Comparison of ENCODE assay signal across 8 cellular contexts in the genomic region with DNA sequence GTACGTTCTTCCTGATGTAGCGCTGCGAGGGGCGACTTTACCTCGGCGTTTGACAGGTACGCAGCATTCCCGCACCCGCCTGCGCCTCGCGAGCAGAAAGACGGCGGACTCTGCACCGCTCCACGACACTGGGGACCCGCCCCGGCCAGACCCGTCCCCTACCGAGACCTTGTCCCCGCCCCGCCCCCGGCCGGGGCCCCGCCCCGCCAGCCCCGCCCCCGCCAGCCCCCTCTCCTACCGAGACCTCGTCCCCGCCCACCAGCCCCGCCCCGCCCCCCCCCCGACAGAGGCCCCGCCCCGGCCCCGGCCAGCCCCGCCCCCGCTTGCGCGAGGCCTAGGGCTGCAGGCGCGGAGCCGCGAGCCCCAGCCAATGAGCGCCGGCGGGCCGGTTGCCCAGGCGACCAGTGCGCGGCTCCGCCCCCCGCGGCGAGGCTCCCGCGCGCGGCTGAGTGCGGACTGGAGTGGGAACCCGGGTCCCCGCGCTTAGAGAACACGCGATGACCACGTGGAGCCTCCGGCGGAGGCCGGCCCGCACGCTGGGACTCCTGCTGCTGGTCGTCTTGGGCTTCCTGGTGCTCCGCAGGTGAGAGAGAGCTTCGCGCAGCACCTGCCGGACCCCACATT. TPM values are rescaled to one million over a fixed set of nuclear protein-coding genes. Genes with fewer than 3 reads are reported as not detected.
A peak's percentile ranks its signal among the peaks of the same experiment; 100 is the strongest.
DNase-seq lines count a peak whose midpoint lies in the region; ATAC-seq and TF ChIP-seq lines count a peak whose summit lies in the region.

A gene with protein sequence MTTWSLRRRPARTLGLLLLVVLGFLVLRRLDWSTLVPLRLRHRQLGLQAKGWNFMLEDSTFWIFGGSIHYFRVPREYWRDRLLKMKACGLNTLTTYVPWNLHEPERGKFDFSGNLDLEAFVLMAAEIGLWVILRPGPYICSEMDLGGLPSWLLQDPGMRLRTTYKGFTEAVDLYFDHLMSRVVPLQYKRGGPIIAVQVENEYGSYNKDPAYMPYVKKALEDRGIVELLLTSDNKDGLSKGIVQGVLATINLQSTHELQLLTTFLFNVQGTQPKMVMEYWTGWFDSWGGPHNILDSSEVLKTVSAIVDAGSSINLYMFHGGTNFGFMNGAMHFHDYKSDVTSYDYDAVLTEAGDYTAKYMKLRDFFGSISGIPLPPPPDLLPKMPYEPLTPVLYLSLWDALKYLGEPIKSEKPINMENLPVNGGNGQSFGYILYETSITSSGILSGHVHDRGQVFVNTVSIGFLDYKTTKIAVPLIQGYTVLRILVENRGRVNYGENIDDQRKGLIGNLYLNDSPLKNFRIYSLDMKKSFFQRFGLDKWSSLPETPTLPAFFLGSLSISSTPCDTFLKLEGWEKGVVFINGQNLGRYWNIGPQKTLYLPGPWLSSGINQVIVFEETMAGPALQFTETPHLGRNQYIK (plus strand): TSS at position 424 of the 624 bp plus-strand sequence. CDS start 74 bp downstream, at position 498.

- H3K18ac ChIP-seq in IMR-90 (ENCODE audit: low read depth, low read length), result no peak within 1 kb of the TSS

- H3K9me3 ChIP-seq in IMR-90 (ENCODE audit: control insufficient read depth, insufficient read depth, low read length) (no peaks in the 10 kb centered on the region), adrenal gland (replicated peaks in 1 of 3) (no peaks in the 10 kb centered on the region), hepatocyte (ENCODE audit: low read depth) (no peaks in the 10 kb centered on the region), vagina (no peaks in the 10 kb centered on the region)

- 7% methylated on average over 21 of the region's 77 CpGs; no CpG with 5 or more reads in 1 of the 2 experiments for WGBS in IMR-90 (ENCODE audit: extremely low coverage in 2 of 2, insufficient read length in 1 of 2), 2 experiments
- WGBS in adrenal gland, 4 donors, result 0 to 1% (median 1%) methylated on average over 15 to 77 of the region's 77 CpGs
- WGBS in hepatocyte (ENCODE audit: low lambda C conversion rate, missing lambda C conversion rate), result 0% methylated on average over 17 of the region's 77 CpGs

- H4K20me1 ChIP-seq in IMR-90 (ENCODE audit: insufficient read depth, low read length) (no peaks in the 10 kb centered on the region), hepatocyte (ENCODE audit: insufficient read depth, poor library complexity, severe bottlenecking) (no peaks in the 10 kb centered on the region)

- no peak within 1 kb of the TSS for H3K4ac ChIP-seq in IMR-90 (ENCODE audit: low read depth, low read length)

- TF ChIP-seq RAD21 in IMR-90 (IDR thresholded peaks at IDR 0.05; ENCODE audit: low read length), result no peak

- peak within 1 kb of the TSS; percentile 47 for H3K4me2 ChIP-seq in IMR-90 (ENCODE audit: low read depth, low read length)
- H3K4me2 ChIP-seq in hepatocyte, result peak within 1 kb of the TSS; percentile 100

- BruUV-seq in IMR-90 (replicated peaks; lab: Mats Ljungman, UMichigan), result no TSS peak

- H3K56ac ChIP-seq in IMR-90 (ENCODE audit: extremely low read depth, insufficient read depth, low read length), result no peak within 1 kb of the TSS

- peak within 1 kb of the TSS; percentile 18; the same call in 1 of the 2 replicates for H3K4me3 ChIP-seq in IMR-90 (ENCODE audit: insufficient read depth, low read depth, low read length)
- H3K4me3 ChIP-seq in adrenal gland, result peak within 1 kb of the TSS in 2 of 4 donors; percentile 20 to 56
- H3K4me3 ChIP-seq in hepatocyte, result peak within 1 kb of the TSS; percentile 39
- H3K4me3 ChIP-seq in vagina, result peak within 1 kb of the TSS; percentile 52 to 91

- H2BK15ac ChIP-seq in IMR-90 (ENCODE audit: low read depth, low read length), result no peak within 1 kb of the TSS

- no peak within 1 kb of the TSS for H3K9ac ChIP-seq in IMR-90 (ENCODE audit: low read depth, low read length)

- TF ChIP-seq POLR2A in IMR-90 (IDR thresholded peaks at IDR 0.05; ENCODE audit: low read depth, low read length), result no peak
- no peak for TF ChIP-seq POLR2A in adrenal gland (IDR thresholded peaks at IDR 0.05)
- TF ChIP-seq POLR2A in vagina (IDR thresholded peaks at IDR 0.05), result no peak

- peak; percentile 26 for ATAC-seq in GM19468 (IDR thresholded peaks at IDR 0.05; ENCODE audit: extremely low read depth, unreplicated experiment)
- peak; percentile 95 for ATAC-seq in IMR-90 (ENCODE audit: low read depth)

- H3K4me1 ChIP-seq in IMR-90 (ENCODE audit: control insufficient read depth, insufficient read depth, low read length) (no peaks in the 10 kb centered on the region), adrenal gland (replicated peaks in 1 of 2) (peaks cover 12 to 13% of the 10 kb centered on the region in 2 donors), hepatocyte (ENCODE audit: insufficient read depth) (peaks cover 9% of the 10 kb centered on the region), vagina (peaks cover 22% of the 10 kb centered on the region)

- H3K79me1 ChIP-seq in IMR-90 (ENCODE audit: low read depth in 1 of 2, low read length in 2 of 2), result no peaks in the 10 kb centered on the region

- H3K27me3 ChIP-seq in IMR-90 (ENCODE audit: control insufficient read depth, insufficient read depth, low read length) (peaks cover 14% of the 10 kb centered on the region), adrenal gland (no peaks in the 10 kb centered on the region), hepatocyte (peaks cover 20% of the 10 kb centered on the region), vagina (no peaks in the 10 kb centered on the region)

- peak within 1 kb of the TSS; percentile 65 for H2AFZ ChIP-seq in IMR-90 (replicated peaks; ENCODE audit: low read length, poor library complexity)
- H2AFZ ChIP-seq in hepatocyte, result peak within 1 kb of the TSS; percentile 94

- CTCF ChIA-PET in IMR-90 (lab: Yijun Ruan, JAX), result no interaction called here

- H3K36me3 ChIP-seq in IMR-90 (ENCODE audit: control insufficient read depth, insufficient read depth, low read length) (no peaks in the 10 kb centered on the region), adrenal gland (replicated peaks in 1 of 2) (no peaks in the 10 kb centered on the region), hepatocyte (replicated peaks; ENCODE audit: insufficient read depth, low read depth) (no peaks in the 10 kb centered on the region), vagina (no peaks in the 10 kb centered on the region)

- intact Hi-C loops in IMR-90 (cut with micrococcal nuclease), result no loop called here
- intact Hi-C loops in adrenal gland (cut with DNase I), result no loop called here
- intact Hi-C loops in vagina (cut with DNase I), result no loop called here

- no peak within 1 kb of the TSS for H4K5ac ChIP-seq in IMR-90 (ENCODE audit: low read depth, low read length)

- H2AK9ac ChIP-seq in IMR-90 (replicated peaks; ENCODE audit: low read depth, low read length, poor library complexity), result no peak within 1 kb of the TSS

- no peak within 1 kb of the TSS for H4K91ac ChIP-seq in IMR-90 (ENCODE audit: insufficient read depth, low read depth, low read length)

- no peaks in the 10 kb centered on the region for H3K9me2 ChIP-seq in hepatocyte (replicated peaks; ENCODE audit: insufficient read depth)

- no peak within 1 kb of the TSS for H2BK20ac ChIP-seq in IMR-90 (ENCODE audit: low read depth, low read length)

- H3K27ac ChIP-seq in IMR-90 (ENCODE audit: insufficient read depth, low read length) (no peak within 1 kb of the TSS), adrenal gland (no peak within 1 kb of the TSS), hepatocyte (no peak within 1 kb of the TSS), vagina (no peak within 1 kb of the TSS)

- peak in 10 of 14 donors; percentile 13 to 66 (median 36) for DNase-seq in C1 segment of cervical spinal cord (lab: John Stamatoyannopoulos, UW)
- no peak for DNase-seq in IMR-90
- DNase-seq in SW480 (ENCODE audit: low spot score), result peak; percentile 71
- DNase-seq in adrenal gland, result peak; percentile 41 to 80 (median 79)
- DNase-seq in hepatocyte (ENCODE audit: low spot score), result peak; percentile 90
- peak; percentile 89 for DNase-seq in retina
- peak in 1 of 2 donors; percentile 74 for DNase-seq in vagina (ENCODE audit: extremely low spot score in 2 of 2)

- no peak within 1 kb of the TSS for H2AK5ac ChIP-seq in IMR-90 (ENCODE audit: low read depth, low read length)

- dilution Hi-C loops in IMR-90 (cut with HindIII; ENCODE audit: low sequenced_read_pairs, unreplicated experiment), result no loop called here

- in situ Hi-C loops in IMR-90 (cut with MboI; ENCODE audit: low sequenced_read_pairs), result no loop called here

- H3K23ac ChIP-seq in IMR-90 (ENCODE audit: low read depth, low read length), result no peak within 1 kb of the TSS

- no peaks in the 10 kb centered on the region for H3K9me1 ChIP-seq in IMR-90 (ENCODE audit: insufficient read depth, low read length)

- H3K79me2 ChIP-seq in hepatocyte, result no peaks in the 10 kb centered on the region

- H2BK5ac ChIP-seq in IMR-90 (ENCODE audit: low read depth, low read length, poor library complexity, severe bottlenecking), result no peak within 1 kb of the TSS

- H2BK120ac ChIP-seq in IMR-90 (ENCODE audit: low read depth, low read length), result no peak within 1 kb of the TSS

- H3K14ac ChIP-seq in IMR-90 (replicated peaks; ENCODE audit: low read depth, low read length), result no peak within 1 kb of the TSS

- POLR2A ChIA-PET in IMR-90 (lab: Charles Lee; ENCODE audit: unreplicated experiment), result no interaction called here

- TF ChIP-seq CTCF in IMR-90 (conservative IDR thresholded peaks at IDR 0.05; ENCODE audit: low read depth, low read length), result no peak
- no peak for TF ChIP-seq CTCF in adrenal gland (IDR thresholded peaks at IDR 0.05)
- no peak for TF ChIP-seq CTCF in hepatocyte (IDR thresholded peaks at IDR 0.05; ENCODE audit: poor library complexity)
- TF ChIP-seq CTCF in vagina (IDR thresholded peaks at IDR 0.05), result no peak

- no peak within 1 kb of the TSS for H4K8ac ChIP-seq in IMR-90 (ENCODE audit: low read depth in 2 of 2, low read length in 2 of 2)

TF ChIP-seq in IMR-90, 13 proteins besides CTCF, POLR2A, EP300 and RAD21 (continues in another document):
- no peak for TF ChIP-seq NFE2L2 (IDR thresholded peaks at IDR 0.05; ENCODE audit: low read depth, low read length)
- no peak for TF ChIP-seq SMC3 (IDR thresholded peaks at IDR 0.05; ENCODE audit: low read depth, low read length)
- TF ChIP-seq MXI1 (IDR thresholded peaks at IDR 0.05; ENCODE audit: borderline replicate concordance, low read depth, low read length), result no peak
- no peak for TF ChIP-seq BHLHE40 (IDR thresholded peaks at IDR 0.05; ENCODE audit: low read depth, low read length)
- TF ChIP-seq FOS (IDR thresholded peaks at IDR 0.05; ENCODE audit: low read depth, low read length), result no peak

RNA-seq across cellular contexts. Expression of the gene that starts here (rescaled TPM):
- total RNA-seq in IMR-90 (2012; rRNA removed) (under 0.01 TPM in 2 replicates), adrenal gland (1 to 10 TPM in 7 of 8 donors, under 1 TPM in 1; 0.66 to 8.1 (median 2.4) TPM), hepatocyte (3.7 and 3.9 TPM in 2 replicates), vagina (2.0 TPM)
- polyA plus RNA-seq in IMR-90 (2012; rRNA removed) (0.13 and 0.26 TPM in 2 replicates), adrenal gland (1 to 10 TPM; 2.4 to 3.6 (median 3.5) TPM), hepatocyte (3.3 and 7.1 TPM in 2 replicates)
- 0.02 and 0.15 TPM in 2 replicates for polyA plus RNA-seq in IMR-90 (2012; cell fraction: cytosol; rRNA removed)
- 0.15 and 0.17 TPM in 2 replicates for polyA plus RNA-seq in IMR-90 (2012; cell fraction: nucleus; rRNA removed; ENCODE audit: low replicate concordance)

Comparison
In these comparisons a context has a peak if more than half of its experiments do, and no peak if none do; other contexts are left out.
1. Peak in ATAC-seq, H3K4me3 ChIP-seq and H3K4me2 ChIP-seq in IMR-90; RNA of the gene not detected or under 1 TPM.